Comparison of ENCODE assay signal across 10 cellular contexts in genomic region chrX:67546496-67547423, GRCh38. TPM values are rescaled to one million over a fixed set of nuclear protein-coding genes. Genes with fewer than 3 reads are reported as not detected.
DNase-seq lines count a peak whose midpoint lies in the region; ATAC-seq and TF ChIP-seq lines count a peak whose summit lies in the region.
"Had no signal": no experiment of that assay in that cellular context is flagged by ENCODE, and none has a peak within 500 bp of the region (broad histone marks: within the 10 kb centered on the region; RNA-seq: fewer than 3 reads in every experiment).

No MANE protein-coding gene starts in this region.

- 10 to 14% methylated on average over 30 to 37 of the region's 44 CpGs for WGBS in heart right ventricle, 2 donors
- WGBS in esophagus muscularis mucosa: 42% methylated on average over 13 of the region's 44 CpGs

- H3K4me1 ChIP-seq in heart right ventricle: peaks cover 0 to 12% (median 0%) of the 10 kb centered on the region in 9 donors
- H3K4me1 ChIP-seq in esophagus muscularis mucosa: peaks cover 0 to 28% (median 23%) of the 10 kb centered on the region in 4 donors
- no peaks in the 10 kb centered on the region for H3K4me1 ChIP-seq in vagina
- no peaks in the 10 kb centered on the region for H3K4me1 ChIP-seq in PC-3 (ENCODE audit: insufficient read depth, low read length)

- H3K27ac Mint-ChIP-seq in naive thymus-derived CD8-positive, alpha-beta T cell: no peak overlapping the region

- H3K27me3 ChIP-seq in heart right ventricle: peaks cover 0 to 89% (median 0%) of the 10 kb centered on the region in 7 donors
- peaks cover 0 to 16% (median 0%) of the 10 kb centered on the region in 4 donors for H3K27me3 ChIP-seq in esophagus muscularis mucosa
- peaks cover 4% of the 10 kb centered on the region for H3K27me3 ChIP-seq in vagina
- H3K27me3 ChIP-seq in PC-3 (ENCODE audit: low read length): peaks cover 57% of the 10 kb centered on the region

- peak overlapping the region in 7 of 10 donors; percentile 16 to 66 (median 59) for H3K27ac ChIP-seq in heart right ventricle
- peak overlapping the region in 1 of 4 donors; percentile 36 for H3K27ac ChIP-seq in esophagus muscularis mucosa (replicated peaks in 1 of 4)
- H3K27ac ChIP-seq in vagina: peak overlapping the region; percentile 89
- no peak overlapping the region for H3K27ac ChIP-seq in PC-3 (ENCODE audit: low read length)

- H3K4me3 ChIP-seq in heart right ventricle: peak overlapping the region; percentile 32 to 57 (median 50)
- peak overlapping the region; percentile 51 to 62 (median 56) for H3K4me3 ChIP-seq in esophagus muscularis mucosa
- H3K4me3 ChIP-seq in vagina: peak overlapping the region; percentile 55 to 65
- H3K4me3 ChIP-seq in PC-3 (ENCODE audit: low read length): no peak overlapping the region

- H2AFZ ChIP-seq in PC-3 (ENCODE audit: low read length): no peak overlapping the region

- CTCF ChIA-PET in GM10248 (lab: Yijun Ruan, JAX): no interaction called here
- CTCF ChIA-PET in PC-3 (lab: Charles Lee): no interaction called here

- no peak for TF ChIP-seq EP300 in esophagus muscularis mucosa (IDR thresholded peaks at IDR 0.05)

- no peaks in the 10 kb centered on the region for H3K79me2 ChIP-seq in PC-3 (ENCODE audit: low read length)

- H3K9me3 ChIP-seq in heart right ventricle: no peaks in the 10 kb centered on the region
- no peaks in the 10 kb centered on the region for H3K9me3 ChIP-seq in esophagus muscularis mucosa
- no peaks in the 10 kb centered on the region for H3K9me3 ChIP-seq in vagina
- no peaks in the 10 kb centered on the region for H3K9me3 ChIP-seq in PC-3 (ENCODE audit: low read length)
- H3K9me3 ChIP-seq: adrenal gland had no signal

- TF ChIP-seq CTCF in heart right ventricle (IDR thresholded peaks at IDR 0.05) (no peak), esophagus muscularis mucosa (IDR thresholded peaks at IDR 0.05) (no peak), vagina (IDR thresholded peaks at IDR 0.05) (no peak), GM10248 (IDR thresholded peaks at IDR 0.05; ENCODE audit: control extremely low read depth, extremely low read depth, low read depth, missing control alignments) (no peak), PC-3 (conservative IDR thresholded peaks at IDR 0.05; ENCODE audit: low read depth, low read length) (no peak)

- no TSS peak for BruUV-seq in PC-3 (replicated peaks; lab: Mats Ljungman, UMichigan)

- TF ChIP-seq POLR2A in esophagus muscularis mucosa (IDR thresholded peaks at IDR 0.05; ENCODE audit: low read depth): no peak
- TF ChIP-seq POLR2A in vagina (IDR thresholded peaks at IDR 0.05): no peak

- ATAC-seq in heart right ventricle (peak in 1 of 8 donors; percentile 6), left ventricle myocardium superior (no peak), PC-3 (no peak)
- ATAC-seq in naive thymus-derived CD8-positive, alpha-beta T cell: no peak

- H3K36me3 ChIP-seq in heart right ventricle (no peaks in the 10 kb centered on the region), esophagus muscularis mucosa (no peaks in the 10 kb centered on the region), vagina (no peaks in the 10 kb centered on the region), PC-3 (ENCODE audit: low read depth, low read length) (no peaks in the 10 kb centered on the region)
- H3K36me3 ChIP-seq: adrenal gland had no signal

- H3K9me2 ChIP-seq in PC-3 (replicated peaks; ENCODE audit: low read length): no peaks in the 10 kb centered on the region

- H3K4me3 Mint-ChIP-seq in naive thymus-derived CD8-positive, alpha-beta T cell: peak overlapping the region in 7 of 10 donors; percentile 2 to 62 (median 36)

- intact Hi-C loops in heart right ventricle (cut with DNase I) (loop anchor here in 3 of 10 donors (10.0 kb wide), 2 partner anchors 168 to 178 kb away; no protein-coding TSS in a partner anchor), left ventricle myocardium superior (cut with micrococcal nuclease) (no loop called here), esophagus muscularis mucosa (cut with DNase I) (no loop called here), vagina (cut with DNase I) (loop anchor here (10.0 kb wide), 1 partner anchor 228 kb away; no protein-coding TSS in a partner anchor), PC-3 (cut with micrococcal nuclease) (no loop called here)

- H3K9ac ChIP-seq in PC-3 (ENCODE audit: low read length): no peak overlapping the region

- peaks cover 0 to 3% (median 0%) of the 10 kb centered on the region in 9 donors for H3K9me3 Mint-ChIP-seq in naive thymus-derived CD8-positive, alpha-beta T cell

- no peak overlapping the region for H3K4me2 ChIP-seq in PC-3 (ENCODE audit: low read length)

- H4K20me1 ChIP-seq in PC-3 (ENCODE audit: low read length): no peaks in the 10 kb centered on the region

- H3K27me3 Mint-ChIP-seq in naive thymus-derived CD8-positive, alpha-beta T cell: peaks cover 5 to 36% (median 28%) of the 10 kb centered on the region in 5 donors

- POLR2A ChIA-PET in naive thymus-derived CD8-positive, alpha-beta T cell (lab: Charles Lee): no interaction called here
- POLR2A ChIA-PET in GM10248 (lab: Yijun Ruan, JAX) (no interaction called here), PC-3 (lab: Charles Lee; ENCODE audit: unreplicated experiment) (no interaction called here)

- H3K36me3 Mint-ChIP-seq in naive thymus-derived CD8-positive, alpha-beta T cell: no peaks in the 10 kb centered on the region

- DNase-seq in heart right ventricle: no peak
- no peak for DNase-seq in left ventricle myocardium superior
- DNase-seq in esophagus muscularis mucosa (ENCODE audit: extremely low spot score): no peak
- DNase-seq in naive thymus-derived CD8-positive, alpha-beta T cell: no peak
- DNase-seq in vagina (ENCODE audit: extremely low spot score in 2 of 2): no peak
- no peak for DNase-seq in NCI-H2081 (lab: John Stamatoyannopoulos, UW)
- no peak for DNase-seq in GM10248 (ENCODE audit: extremely low spot score)
- DNase-seq in PC-3: no peak
- DNase-seq: NCI-H1694 treated with DMSO at 0.1 percent for 48 hours had no signal

- H3F3A ChIP-seq in PC-3 (ENCODE audit: low read length, unreplicated experiment): no peaks in the 10 kb centered on the region

- peaks cover 0 to 12% (median 4%) of the 10 kb centered on the region in 4 donors for H3K4me1 Mint-ChIP-seq in naive thymus-derived CD8-positive, alpha-beta T cell

RNA-seq across cellular contexts. Expression of gene AR, which starts 2.9 kb away (rescaled TPM):
- total RNA-seq in heart right ventricle (10 to 100 TPM; 18.4 to 35.2 (median 27.0) TPM), left ventricle myocardium superior (25.2 TPM), esophagus muscularis mucosa (1 to 10 TPM; 2.7 to 6.3 (median 4.3) TPM), vagina (35.1 TPM), PC-3 (2014; rRNA removed) (not detected in 2 replicates)
- 1 to 10 TPM; 1.7 to 3.0 TPM for polyA plus RNA-seq in heart right ventricle
- not detected for total RNA-seq in naive thymus-derived CD8-positive, alpha-beta T cell
- not detected for polyA plus RNA-seq in naive thymus-derived CD8-positive, alpha-beta T cell
